ENCODE assay signal across 9 cellular contexts in genomic region chr2:113892004-113892740, GRCh38. TPM values are rescaled to one million over a fixed set of nuclear protein-coding genes. Genes with fewer than 3 reads are reported as not detected.
A peak's percentile ranks its signal among the peaks of the same experiment; 100 is the strongest.
DNase-seq lines count a peak whose midpoint lies in the region; ATAC-seq and TF ChIP-seq lines count a peak whose summit lies in the region.
"Had no signal": no experiment of that assay in that cellular context is flagged by ENCODE, and none has a peak within 500 bp of the region (broad histone marks: within the 10 kb centered on the region; RNA-seq: fewer than 3 reads in every experiment).

No MANE protein-coding gene starts in this region.

- no peak overlapping the region for H2AFZ ChIP-seq in hepatocyte

- WGBS in hepatocyte (ENCODE audit: low lambda C conversion rate, missing lambda C conversion rate), result 70% methylated on average over 6 of the region's 6 CpGs

- POLR2A ChIA-PET in activated CD4-positive, alpha-beta memory T cell treated with anti-CD3 and anti-CD28 coated beads, Interleukin-2, amount 10 ng/mL, durations not matched to agents 7 days and 5 days (lab: Charles Lee), result interaction anchor here (2.7 to 7.2 kb wide), 3 partner anchors 11 to 136 kb away, joined by 9 to 82 read pairs (median 25); partner anchors contain the start of gene SLC35F5

- peak overlapping the region; percentile 87 for H3K27ac Mint-ChIP-seq in activated T-cell treated with anti-CD3 and anti-CD28 coated beads, Interleukin-2, amount 50 U/mL, for 24 hours
- peak overlapping the region; percentile 69 for H3K27ac Mint-ChIP-seq in activated CD4-positive, alpha-beta memory T cell treated with anti-CD3 and anti-CD28 coated beads, Interleukin-2, amount 10 ng/mL, durations not matched to agents 7 days and 5 days

- H3K4me3 Mint-ChIP-seq in activated T-cell treated with anti-CD3 and anti-CD28 coated beads, Interleukin-2, amount 50 U/mL, for 24 hours, result peak overlapping the region; percentile 98
- peak overlapping the region; percentile 99 for H3K4me3 Mint-ChIP-seq in activated CD4-positive, alpha-beta memory T cell treated with anti-CD3 and anti-CD28 coated beads, Interleukin-2, amount 10 ng/mL, durations not matched to agents 7 days and 5 days

- peaks cover 49% of the 10 kb centered on the region for H4K20me1 ChIP-seq in hepatocyte (ENCODE audit: insufficient read depth, poor library complexity, severe bottlenecking)

- H3K79me2 ChIP-seq in hepatocyte, result peaks cover 82% of the 10 kb centered on the region

- peak overlapping the region in 1 of 2 donors; percentile 48 for H3K9ac ChIP-seq in stomach smooth muscle (ENCODE audit: low read length in 2 of 2)

- no peak for TF ChIP-seq CTCF in hepatocyte (IDR thresholded peaks at IDR 0.05; ENCODE audit: poor library complexity)

- H3K4me3 ChIP-seq in hepatocyte, result peak overlapping the region; percentile 51
- peak overlapping the region; percentile 33 to 89 for H3K4me3 ChIP-seq in stomach smooth muscle (ENCODE audit: low read length in 2 of 2)

- no peaks in the 10 kb centered on the region for H3K9me3 Mint-ChIP-seq in activated T-cell treated with anti-CD3 and anti-CD28 coated beads, Interleukin-2, amount 50 U/mL, for 24 hours
- H3K9me3 Mint-ChIP-seq in activated CD4-positive, alpha-beta memory T cell treated with anti-CD3 and anti-CD28 coated beads, Interleukin-2, amount 10 ng/mL, durations not matched to agents 7 days and 5 days, result no peaks in the 10 kb centered on the region

- ATAC-seq in HG03457 (IDR thresholded peaks at IDR 0.05; ENCODE audit: unreplicated experiment), result no peak

- H3K9me2 ChIP-seq in hepatocyte (replicated peaks; ENCODE audit: insufficient read depth), result no peaks in the 10 kb centered on the region

- H3K36me3 ChIP-seq in hepatocyte (replicated peaks; ENCODE audit: insufficient read depth, low read depth) (no peaks in the 10 kb centered on the region), stomach smooth muscle (ENCODE audit: control insufficient read depth in 2 of 2, insufficient read depth in 2 of 2, low read length in 2 of 2) (no peaks in the 10 kb centered on the region)

- H3K27me3 ChIP-seq in hepatocyte, result no peaks in the 10 kb centered on the region
- no peaks in the 10 kb centered on the region for H3K27me3 ChIP-seq in stomach smooth muscle (ENCODE audit: control insufficient read depth in 1 of 2, insufficient read depth in 2 of 2, low read length in 2 of 2)

- H3K27me3 Mint-ChIP-seq in activated T-cell treated with anti-CD3 and anti-CD28 coated beads, Interleukin-2, amount 50 U/mL, for 24 hours, result no peaks in the 10 kb centered on the region
- no peaks in the 10 kb centered on the region for H3K27me3 Mint-ChIP-seq in activated CD4-positive, alpha-beta memory T cell treated with anti-CD3 and anti-CD28 coated beads, Interleukin-2, amount 10 ng/mL, durations not matched to agents 7 days and 5 days

- no peak for DNase-seq in activated T-cell treated with anti-CD3 and anti-CD28 coated beads, Interleukin-2, amount 50 U/mL, for 24 hours
- no peak for DNase-seq in activated T-cell treated with anti-CD3 and anti-CD28 coated beads, Interleukin-2, amount 50 U/mL, for 1 hour
- DNase-seq in activated CD4-positive, alpha-beta memory T cell treated with anti-CD3 and anti-CD28 coated beads, Interleukin-2, amount 10 ng/mL, durations not matched to agents 7 days and 5 days, result no peak
- no peak for DNase-seq in hepatocyte (ENCODE audit: low spot score)
- DNase-seq in NCI-H345 treated with DMSO at 0.1 percent for 48 hours (lab: John Stamatoyannopoulos, UW; ENCODE audit: unreplicated experiment), result no peak
- no peak for DNase-seq in amniotic stem cell (lab: John Stamatoyannopoulos, UW)
- DNase-seq: DMS153 had no signal

- CTCF ChIA-PET in activated CD4-positive, alpha-beta memory T cell treated with anti-CD3 and anti-CD28 coated beads, Interleukin-2, amount 10 ng/mL, durations not matched to agents 7 days and 5 days (lab: Charles Lee), result interaction anchor here (0.6 to 2.2 kb wide), 2 partner anchors 15 to 16 kb away, joined by 3 to 10 read pairs; no protein-coding TSS in a partner anchor

- H3K9me3 ChIP-seq in hepatocyte (ENCODE audit: low read depth), result no peaks in the 10 kb centered on the region
- H3K9me3 ChIP-seq in stomach smooth muscle (ENCODE audit: control insufficient read depth in 2 of 2, low read length in 2 of 2), result no peaks in the 10 kb centered on the region

- H3K4me1 Mint-ChIP-seq in activated T-cell treated with anti-CD3 and anti-CD28 coated beads, Interleukin-2, amount 50 U/mL, for 24 hours (ENCODE audit: low read depth), result peaks cover 79% of the 10 kb centered on the region
- peaks cover 72% of the 10 kb centered on the region for H3K4me1 Mint-ChIP-seq in activated CD4-positive, alpha-beta memory T cell treated with anti-CD3 and anti-CD28 coated beads, Interleukin-2, amount 10 ng/mL, durations not matched to agents 7 days and 5 days

- H3K27ac ChIP-seq in hepatocyte (peak overlapping the region; percentile 98), stomach smooth muscle (ENCODE audit: low read length) (no peak overlapping the region)

- peak overlapping the region; percentile 73 for H3K4me2 ChIP-seq in hepatocyte

- H3K36me3 Mint-ChIP-seq in activated T-cell treated with anti-CD3 and anti-CD28 coated beads, Interleukin-2, amount 50 U/mL, for 24 hours (ENCODE audit: low read depth), result peaks cover 87% of the 10 kb centered on the region
- H3K36me3 Mint-ChIP-seq in activated CD4-positive, alpha-beta memory T cell treated with anti-CD3 and anti-CD28 coated beads, Interleukin-2, amount 10 ng/mL, durations not matched to agents 7 days and 5 days (ENCODE audit: low read depth), result peaks cover 77% of the 10 kb centered on the region

- peaks cover 36% of the 10 kb centered on the region for H3K4me1 ChIP-seq in hepatocyte (ENCODE audit: insufficient read depth)
- peaks cover 14% of the 10 kb centered on the region for H3K4me1 ChIP-seq in stomach smooth muscle (ENCODE audit: control insufficient read depth, insufficient read depth, low read length)

RNA-seq across cellular contexts. Expression of gene ACTR3, which starts 2.3 kb away (rescaled TPM):
- 100 to 1,000 TPM; 580 to 592 TPM for total RNA-seq in activated CD4-positive, alpha-beta memory T cell treated with anti-CD3 and anti-CD28 coated beads, Interleukin-2, amount 10 ng/mL, durations not matched to agents 7 days and 5 days
- 180 and 194 TPM in 2 replicates for total RNA-seq in hepatocyte
- 119 and 140 TPM in 2 replicates for polyA plus RNA-seq in hepatocyte
